8 cellular contexts compared by ENCODE assay signal in the genomic region with DNA sequence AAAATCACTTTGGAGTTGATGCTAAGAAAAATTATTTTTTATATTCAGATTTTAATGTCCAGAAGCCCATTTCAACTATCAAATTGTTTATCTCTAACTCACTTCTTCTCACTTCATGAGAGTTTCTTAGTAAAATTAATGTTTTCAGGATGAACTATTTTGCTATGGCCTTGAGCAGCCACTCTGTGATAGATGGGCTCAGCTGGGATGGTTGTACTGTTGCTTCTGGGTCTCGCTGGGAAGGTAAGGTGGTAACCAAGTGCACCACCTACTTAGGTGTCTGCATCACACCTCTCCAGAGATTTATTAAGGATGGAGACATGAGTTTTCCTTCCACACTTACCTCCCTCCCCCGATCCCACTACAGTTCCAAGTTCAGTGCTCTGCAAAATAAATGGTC.
"Had no signal": no experiment of that assay in that cellular context is flagged by ENCODE, and none has a peak within 500 bp of the region (broad histone marks: within the 10 kb centered on the region; RNA-seq: fewer than 3 reads in every experiment).

No MANE protein-coding gene starts in this region.

- H3K4me1 Mint-ChIP-seq: IgD-negative memory B cell had no signal

- H3K4me2 ChIP-seq: KMS-11 had no signal

- ATAC-seq: K562 had no signal

- FAIRE-seq: HTR-8/SVneo, K562 had no signal

- H3K4me3 Mint-ChIP-seq: IgD-negative memory B cell had no signal

- H3K27ac Mint-ChIP-seq: IgD-negative memory B cell had no signal

- H3K27ac ChIP-seq: HL-60, KMS-11 had no signal

- H3K36me3 Mint-ChIP-seq: IgD-negative memory B cell had no signal

- DNase-seq: IMR-90, KBM-7, KG1 had no signal

- H3K4me3 ChIP-seq: K562 had no signal

- H3K9ac ChIP-seq: KMS-11 had no signal
